1 cellular context compared by ENCODE assay signal in the genomic region with DNA sequence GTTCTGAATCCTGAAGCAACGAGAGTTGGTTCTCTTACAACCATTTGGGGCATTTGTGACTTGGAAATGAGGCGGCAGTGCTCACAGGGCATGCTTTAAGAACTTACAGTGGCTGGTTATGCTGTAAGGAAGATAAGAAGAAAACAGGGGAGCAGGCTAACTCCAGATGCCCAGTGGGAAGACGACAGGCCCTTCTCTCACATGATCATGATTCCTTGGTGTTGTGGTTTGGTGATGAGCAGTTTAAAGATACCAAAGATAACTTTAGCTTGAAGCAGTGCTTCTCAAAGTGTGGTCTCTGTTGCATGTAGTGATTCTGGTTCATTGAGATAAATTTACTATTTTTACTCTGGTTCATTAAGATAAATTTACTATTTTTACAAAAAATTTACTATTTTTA.
TF ChIP-seq lines count a peak whose summit lies in the region.

No MANE protein-coding gene starts in this region.

TF ChIP-seq in GM23338, 12 proteins besides CTCF, POLR2A, EP300 and RAD21 (continued from another document):
- TF ChIP-seq ZNF462 (CRISPR knock-in tag; IDR thresholded peaks at IDR 0.05) (no peak), ZNF331 (CRISPR knock-in tag; IDR thresholded peaks at IDR 0.05; ENCODE audit: low read depth) (no peak), STAT1 (IDR thresholded peaks at IDR 0.05; ENCODE audit: unreplicated experiment) (no peak), NANOG (IDR thresholded peaks at IDR 0.05; ENCODE audit: borderline replicate concordance) (no peak)
TF ChIP-seq in GM23338: peak in this region for 0.
